11 cellular contexts compared by ENCODE assay signal in genomic region chr14:22839159-22839779, GRCh38. TPM values are rescaled to one million over a fixed set of nuclear protein-coding genes. Genes with fewer than 3 reads are reported as not detected.
DNase-seq lines count a peak whose midpoint lies in the region; ATAC-seq and TF ChIP-seq lines count a peak whose summit lies in the region.
"Had no signal": no experiment of that assay in that cellular context is flagged by ENCODE, and none has a peak within 500 bp of the region (broad histone marks: within the 10 kb centered on the region; RNA-seq: fewer than 3 reads in every experiment).

No MANE protein-coding gene starts in this region.

- ATAC-seq in right cardiac atrium, result no peak
- no peak for ATAC-seq in sciatic nerve
- ATAC-seq in HG02642 (IDR thresholded peaks at IDR 0.05; ENCODE audit: poor library complexity, unreplicated experiment), result no peak

- H3K36me3 ChIP-seq in adrenal gland (replicated peaks in 1 of 2), result peaks cover 0 to 42% of the 10 kb centered on the region in 2 donors

- TF ChIP-seq CTCF in GM13976 (IDR thresholded peaks at IDR 0.05; ENCODE audit: borderline replicate concordance, control extremely low read depth, extremely low read depth, insufficient read depth, missing control alignments) (no peak), adrenal gland (IDR thresholded peaks at IDR 0.05) (no peak)

- in situ Hi-C loops in GM13976 (cut with MboI; ENCODE audit: low sequenced_read_pairs, unreplicated experiment), result no loop called here

- peak overlapping the region in 2 of 5 donors; percentile 83 to 90 for H3K27ac ChIP-seq in adrenal gland
- peak overlapping the region; percentile 77 for H3K27ac ChIP-seq in right cardiac atrium (ENCODE audit: low read length)

- intact Hi-C loops in adrenal gland (cut with DNase I) (no loop called here), right cardiac atrium (cut with DNase I) (no loop called here), sciatic nerve (cut with DNase I) (no loop called here)

- H3K4me3 ChIP-seq in adrenal gland, result peak overlapping the region in 1 of 4 donors; percentile 64
- H3K4me3 ChIP-seq in right cardiac atrium (ENCODE audit: low read length), result peak overlapping the region; percentile 89

- WGBS in adrenal gland, 4 donors, result 57 to 73% (median 68%) methylated on average over 3 to 6 of the region's 6 CpGs
- 50% methylated on average over 6 of the region's 6 CpGs for WGBS in right cardiac atrium

- TF ChIP-seq POLR2A in adrenal gland (IDR thresholded peaks at IDR 0.05), result no peak

- no peaks in the 10 kb centered on the region for H3K9me3 ChIP-seq in adrenal gland (replicated peaks in 1 of 3)
- H3K9me3 ChIP-seq in right cardiac atrium (ENCODE audit: control insufficient read depth, low read length), result no peaks in the 10 kb centered on the region
- H3K9me3 ChIP-seq: SJSA1 had no signal

- peak; percentile 18 for DNase-seq in GM13976 (ENCODE audit: low spot score)
- DNase-seq in adrenal gland, result peak in 4 of 7 donors; percentile 42 to 74 (median 62)
- no peak for DNase-seq in right cardiac atrium
- peak; percentile 59 for DNase-seq in sciatic nerve (ENCODE audit: low spot score)
- DNase-seq in T-helper 1 cell, result no peak
- DNase-seq in activated CD8-positive, alpha-beta memory T cell treated with anti-CD3 and anti-CD28 coated beads, Interleukin-2, amount 50 U/mL, for 4 hours, result no peak
- no peak for DNase-seq in NOMO-1 treated with DMSO at 0.1 percent for 48 hours (lab: John Stamatoyannopoulos, UW; ENCODE audit: unreplicated experiment)
- DNase-seq: activated T-cell treated with anti-CD3 and anti-CD28 coated beads, Interleukin-2, amount 50 U/mL, for 72 hours; stimulated activated CD4-positive, alpha-beta T cell treated with anti-CD3 and anti-CD28 coated beads, Interleukin-2, amount 100 ng/mL, for 24 hours had no signal

- H3K4me1 ChIP-seq in adrenal gland (replicated peaks in 1 of 2) (peaks cover 17 to 27% of the 10 kb centered on the region in 2 donors), right cardiac atrium (ENCODE audit: control insufficient read depth, insufficient read depth, low read length) (peaks cover 5% of the 10 kb centered on the region)

- H3K27me3 ChIP-seq in adrenal gland (no peaks in the 10 kb centered on the region), right cardiac atrium (ENCODE audit: control insufficient read depth, insufficient read depth) (no peaks in the 10 kb centered on the region)
- H3K27me3 ChIP-seq: SJSA1 had no signal

RNA-seq across cellular contexts. Expression of gene MMP14, which starts 2.9 kb away (rescaled TPM):
- total RNA-seq in adrenal gland (100 to 1,000 TPM in 4 of 8 donors, 10 to 100 TPM in 4; 55.7 to 161 (median 97.8) TPM), right cardiac atrium (10 to 100 TPM; 45.3 to 64.1 (median 50.0) TPM), sciatic nerve (138 TPM)
- polyA plus RNA-seq in adrenal gland (10 to 100 TPM; 15.5 to 65.2 (median 17.0) TPM), right cardiac atrium (33.3 TPM)

RNA-seq across cellular contexts. Expression of gene MRPL52, which starts 9.6 kb away (rescaled TPM):
- total RNA-seq in adrenal gland (100 to 1,000 TPM in 4 of 8 donors, 10 to 100 TPM in 4; 58.3 to 390 (median 102) TPM), right cardiac atrium (100 to 1,000 TPM in 1 of 4 donors, 10 to 100 TPM in 3; 86.2 to 115 (median 91.1) TPM), sciatic nerve (34.0 TPM)
- polyA plus RNA-seq in adrenal gland (100 to 1,000 TPM in 2 of 3 donors, 10 to 100 TPM in 1; 66.0 to 337 (median 256) TPM), right cardiac atrium (113 TPM)

RNA-seq across cellular contexts. Expression of gene SLC7A7, which starts 24.0 kb away (rescaled TPM):
- 10 to 100 TPM in 7 of 8 donors, 1 to 10 TPM in 1; 7.3 to 30.5 (median 20.7) TPM for total RNA-seq in adrenal gland
- 10 to 100 TPM in 1 of 3 donors, 1 to 10 TPM in 2; 4.0 to 10.1 (median 6.5) TPM for polyA plus RNA-seq in adrenal gland
- total RNA-seq in right cardiac atrium, result 10 to 100 TPM in 1 of 4 donors, 1 to 10 TPM in 3; 5.7 to 13.6 (median 7.5) TPM
- 3.1 TPM for polyA plus RNA-seq in right cardiac atrium
- total RNA-seq in sciatic nerve, result 9.7 TPM

RNA-seq across cellular contexts. Expression of gene LRP10, which starts 32.3 kb away (rescaled TPM):
- total RNA-seq in adrenal gland (100 to 1,000 TPM in 4 of 8 donors, 10 to 100 TPM in 4; 74.5 to 207 (median 104) TPM), right cardiac atrium (10 to 100 TPM; 66.2 to 89.7 (median 76.5) TPM), sciatic nerve (106 TPM)
- polyA plus RNA-seq in adrenal gland (10 to 100 TPM; 13.1 to 26.8 (median 14.8) TPM), right cardiac atrium (28.7 TPM)

RNA-seq across cellular contexts. Expression of gene REM2, which starts 43.8 kb away (rescaled TPM):
- total RNA-seq in adrenal gland, result under 1 TPM in 4 of 8 donors, not detected in 4; 0.15 to 0.28 (median 0.23) TPM
- 1 to 10 TPM in 1 of 3 donors, under 1 TPM in 2; 0.09 to 1.2 (median 0.64) TPM for polyA plus RNA-seq in adrenal gland
- total RNA-seq in right cardiac atrium, result under 1 TPM in 1 of 4 donors, not detected in 3; 0.25 TPM
- polyA plus RNA-seq in right cardiac atrium, result 0.07 TPM
- total RNA-seq in sciatic nerve, result 0.62 TPM

Comparison
In these comparisons a context has a peak if more than half of its experiments do, and no peak if none do; other contexts are left out.
1. DNase-seq: peak in GM13976 (single experiment), adrenal gland (4 of 7) and sciatic nerve (single experiment); none in right cardiac atrium (0 of 3), T-helper 1 cell (0 of 5), activated CD8-positive, alpha-beta memory T cell treated with anti-CD3 and anti-CD28 coated beads, Interleukin-2, amount 50 U/mL, for 4 hours (single experiment) and NOMO-1 treated with DMSO at 0.1 percent for 48 hours (single experiment).